8 cellular contexts compared by ENCODE assay signal in the genomic region with DNA sequence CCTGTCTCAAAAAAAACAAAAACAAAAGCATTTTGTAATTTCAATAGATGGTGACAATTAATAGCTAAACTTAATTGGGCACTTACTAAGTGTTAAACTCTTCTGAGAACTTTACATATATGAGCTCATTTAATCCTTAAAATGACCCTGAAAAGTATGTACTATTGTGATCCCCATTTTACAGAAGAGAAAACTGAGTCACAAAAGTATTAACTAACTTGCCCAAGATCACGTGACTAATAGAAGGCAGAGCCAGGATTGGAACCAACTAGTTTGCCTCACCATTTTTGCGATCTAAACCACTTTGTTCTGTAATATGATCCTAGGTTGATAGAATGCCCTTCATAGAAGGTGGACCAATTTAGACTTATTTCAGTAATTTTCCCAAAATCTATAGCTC.
"Had no signal": no experiment of that assay in that cellular context is flagged by ENCODE, and none has a peak within 500 bp of the region (broad histone marks: within the 10 kb centered on the region; RNA-seq: fewer than 3 reads in every experiment).

No MANE protein-coding gene starts in this region.

- H3K4me1 Mint-ChIP-seq: GM23338, H9 had no signal

- H3K27ac ChIP-seq: HL-60 had no signal

- H3K9me3 Mint-ChIP-seq: GM23338, H9 had no signal

- H3K4me3 Mint-ChIP-seq: GM23338, H9 had no signal

- H3K4me2 ChIP-seq: GM23338 had no signal

- DNase-seq: H9, HCEC 1CT, IMR-90, KBM-7 had no signal

- H2AFZ ChIP-seq: GM23338 had no signal

- ATAC-seq: GM23338 had no signal

- H3K4me3 ChIP-seq: GM23338 had no signal

- H3K27ac Mint-ChIP-seq: GM23338, H9 had no signal

- FAIRE-seq: H1, H54 had no signal
